ENCODE assay signal across 19 cellular contexts in genomic region chr10:44821290-44821689, GRCh38.
A peak's percentile ranks its signal among the peaks of the same experiment; 100 is the strongest.
DNase-seq lines count a peak whose midpoint lies in the region; ATAC-seq and TF ChIP-seq lines count a peak whose summit lies in the region.
"Had no signal": no experiment of that assay in that cellular context is flagged by ENCODE, and none has a peak within 500 bp of the region (broad histone marks: within the 10 kb centered on the region; RNA-seq: fewer than 3 reads in every experiment).

No MANE protein-coding gene starts in this region.

- TF ChIP-seq CTCF in IMR-90 (conservative IDR thresholded peaks at IDR 0.05; ENCODE audit: low read depth, low read length) (no peak), endodermal cell (conservative IDR thresholded peaks at IDR 0.05) (peak; percentile 23)

- no peaks in the 10 kb centered on the region for H3K9me3 Mint-ChIP-seq in endodermal cell
- no peaks in the 10 kb centered on the region for H3K9me3 Mint-ChIP-seq in stimulated activated memory B cell treated with anti-CD40 and anti-IgM and Interleukin-4, amounts not matched to agents 10 μg/mL and 1 μg/mL and 100 μg/mL, for 72 hours
- H3K9me3 Mint-ChIP-seq: CD8-positive, alpha-beta T cell; GM23338; HFFc6; IgD-negative memory B cell had no signal

- dilution Hi-C loops in IMR-90 (cut with HindIII; ENCODE audit: low sequenced_read_pairs, unreplicated experiment): no loop called here

- H3K4me1 ChIP-seq in IMR-90 (ENCODE audit: control insufficient read depth, insufficient read depth, low read length) (peaks cover 4% of the 10 kb centered on the region; the same call in 1 of the 2 replicates), endodermal cell (ENCODE audit: control insufficient read depth, insufficient read depth, low read length) (peaks cover 7% of the 10 kb centered on the region)
- H3K4me1 ChIP-seq: BE2C had no signal

- H3K9me1 ChIP-seq in IMR-90 (ENCODE audit: insufficient read depth, low read length): peaks cover 8% of the 10 kb centered on the region

- H2BK15ac ChIP-seq in IMR-90 (ENCODE audit: low read depth, low read length): no peak overlapping the region

- no peak overlapping the region for H3K23ac ChIP-seq in IMR-90 (ENCODE audit: low read depth, low read length)

- H3K4ac ChIP-seq in IMR-90 (ENCODE audit: low read depth, low read length): no peak overlapping the region

- no peak overlapping the region for H3K27ac Mint-ChIP-seq in endodermal cell
- H3K27ac Mint-ChIP-seq in stimulated activated memory B cell treated with anti-CD40 and anti-IgM and Interleukin-4, amounts not matched to agents 10 μg/mL and 1 μg/mL and 100 μg/mL, for 72 hours: no peak overlapping the region
- H3K27ac Mint-ChIP-seq: CD14-positive monocyte; CD8-positive, alpha-beta T cell; GM23338; HFFc6; IgD-negative memory B cell had no signal

- in situ Hi-C loops in IMR-90 (cut with MboI; ENCODE audit: low sequenced_read_pairs): no loop called here

- H2AK5ac ChIP-seq in IMR-90 (ENCODE audit: low read depth, low read length): peak overlapping the region; percentile 44; the same call in 1 of the 2 replicates

- H3K27me3 ChIP-seq in IMR-90 (ENCODE audit: control insufficient read depth, insufficient read depth, low read length): no peaks in the 10 kb centered on the region
- H3K27me3 ChIP-seq in endodermal cell (ENCODE audit: control insufficient read depth, insufficient read depth, low read length, poor library complexity, severe bottlenecking): no peaks in the 10 kb centered on the region
- H3K27me3 ChIP-seq: BE2C had no signal

- H3K27me3 Mint-ChIP-seq in endodermal cell (ENCODE audit: insufficient read depth): no peaks in the 10 kb centered on the region
- no peaks in the 10 kb centered on the region for H3K27me3 Mint-ChIP-seq in stimulated activated memory B cell treated with anti-CD40 and anti-IgM and Interleukin-4, amounts not matched to agents 10 μg/mL and 1 μg/mL and 100 μg/mL, for 72 hours

- no peaks in the 10 kb centered on the region for H3K36me3 Mint-ChIP-seq in endodermal cell (ENCODE audit: low read depth)
- H3K36me3 Mint-ChIP-seq in stimulated activated memory B cell treated with anti-CD40 and anti-IgM and Interleukin-4, amounts not matched to agents 10 μg/mL and 1 μg/mL and 100 μg/mL, for 72 hours: no peaks in the 10 kb centered on the region
- H3K36me3 Mint-ChIP-seq: CD14-positive monocyte; CD8-positive, alpha-beta T cell; IgD-negative memory B cell had no signal

- 100% methylated on average over 1 of the region's 8 CpGs; no CpG with 5 or more reads in 1 of the 2 experiments for WGBS in IMR-90 (ENCODE audit: extremely low coverage in 2 of 2, insufficient read length in 1 of 2), 2 experiments
- WGBS in endodermal cell (ENCODE audit: insufficient coverage in 1 of 2, insufficient read length in 1 of 2), 2 experiments: 87 to 90% methylated on average over 2 to 8 of the region's 8 CpGs

- no peak overlapping the region for H2AFZ ChIP-seq in IMR-90 (replicated peaks; ENCODE audit: low read length, poor library complexity)
- H2AFZ ChIP-seq: GM23338 had no signal

- no peaks in the 10 kb centered on the region for H3K79me1 ChIP-seq in IMR-90 (ENCODE audit: low read depth in 1 of 2, low read length in 2 of 2)

- no peak overlapping the region for H3K14ac ChIP-seq in IMR-90 (replicated peaks; ENCODE audit: low read depth, low read length)

- no peak overlapping the region for H4K5ac ChIP-seq in IMR-90 (ENCODE audit: low read depth, low read length)

- H3K4me3 Mint-ChIP-seq in endodermal cell: no peak overlapping the region
- H3K4me3 Mint-ChIP-seq in stimulated activated memory B cell treated with anti-CD40 and anti-IgM and Interleukin-4, amounts not matched to agents 10 μg/mL and 1 μg/mL and 100 μg/mL, for 72 hours: no peak overlapping the region
- H3K4me3 Mint-ChIP-seq: CD14-positive monocyte; CD8-positive, alpha-beta T cell; GM23338; HFFc6; IgD-negative memory B cell had no signal

- H2AK9ac ChIP-seq in IMR-90 (replicated peaks; ENCODE audit: low read depth, low read length, poor library complexity): no peak overlapping the region

- no peak overlapping the region for H4K91ac ChIP-seq in IMR-90 (ENCODE audit: insufficient read depth, low read depth, low read length)

- H4K8ac ChIP-seq in IMR-90 (ENCODE audit: low read depth in 2 of 2, low read length in 2 of 2): no peak overlapping the region

- no peak overlapping the region for H2BK120ac ChIP-seq in IMR-90 (ENCODE audit: low read depth, low read length)

- TF ChIP-seq RAD21 in IMR-90 (IDR thresholded peaks at IDR 0.05; ENCODE audit: low read length): no peak

- intact Hi-C loops in IMR-90 (cut with micrococcal nuclease): no loop called here

- no peaks in the 10 kb centered on the region; the same call in 1 of the 2 replicates for H3K9me3 ChIP-seq in IMR-90 (ENCODE audit: control insufficient read depth, insufficient read depth, low read length)
- no peaks in the 10 kb centered on the region for H3K9me3 ChIP-seq in endodermal cell (ENCODE audit: control insufficient read depth, low read length)
- H3K9me3 ChIP-seq: BE2C had no signal

- no TSS peak for BruUV-seq in IMR-90 (replicated peaks; lab: Mats Ljungman, UMichigan)

- CTCF ChIA-PET in IMR-90 (lab: Yijun Ruan, JAX): interaction anchor here (0.9 kb wide), 1 partner anchor 9 kb away, joined by 3 read pairs; no protein-coding TSS in a partner anchor

- H3K18ac ChIP-seq in IMR-90 (ENCODE audit: low read depth, low read length): no peak overlapping the region

- peak; percentile 5 for DNase-seq in CD1c-positive myeloid dendritic cell (ENCODE audit: extremely low spot score)
- DNase-seq in IMR-90: no peak
- no peak for DNase-seq in endodermal cell
- no peak for DNase-seq in amniotic stem cell (lab: John Stamatoyannopoulos, UW)
- DNase-seq in NCI-H1436 treated with DMSO at 0.1 percent for 48 hours (lab: John Stamatoyannopoulos, UW): no peak
- DNase-seq: ACHN; BE2C; CD8-positive, alpha-beta T cell; DMS 273 treated with DMSO at 0.1 percent for 48 hours; GDM1; H7; HFFc6; KG1 had no signal

- H4K20me1 ChIP-seq in IMR-90 (ENCODE audit: insufficient read depth, low read length): no peaks in the 10 kb centered on the region

- H3K36me3 ChIP-seq in IMR-90 (ENCODE audit: control insufficient read depth, insufficient read depth, low read length) (no peaks in the 10 kb centered on the region), endodermal cell (ENCODE audit: control insufficient read depth, insufficient read depth, low read length) (no peaks in the 10 kb centered on the region)
- H3K36me3 ChIP-seq: BE2C had no signal

- peaks cover 15% of the 10 kb centered on the region for H3K4me1 Mint-ChIP-seq in endodermal cell
- no peaks in the 10 kb centered on the region for H3K4me1 Mint-ChIP-seq in stimulated activated memory B cell treated with anti-CD40 and anti-IgM and Interleukin-4, amounts not matched to agents 10 μg/mL and 1 μg/mL and 100 μg/mL, for 72 hours
- H3K4me1 Mint-ChIP-seq: CD14-positive monocyte, IgD-negative memory B cell had no signal

- H3K27ac ChIP-seq in IMR-90 (ENCODE audit: insufficient read depth, low read length) (no peak overlapping the region), endodermal cell (ENCODE audit: low read depth, low read length) (no peak overlapping the region)
- H3K27ac ChIP-seq: HL-60 had no signal

- POLR2A ChIA-PET in IMR-90 (lab: Charles Lee; ENCODE audit: unreplicated experiment): interaction anchor here (0.5 kb wide), 1 partner anchor 17 kb away, joined by 9 read pairs; no protein-coding TSS in a partner anchor

- H2BK20ac ChIP-seq in IMR-90 (ENCODE audit: low read depth, low read length): no peak overlapping the region

- no peak for ATAC-seq in IMR-90 (ENCODE audit: low read depth)
- no peak for ATAC-seq in stimulated activated memory B cell treated with anti-CD40 and anti-IgM and Interleukin-4, amounts not matched to agents 10 μg/mL and 1 μg/mL and 100 μg/mL, for 72 hours
- ATAC-seq: CD8-positive, alpha-beta T cell; GM23338; HCT116 had no signal

- TF ChIP-seq POLR2A in IMR-90 (IDR thresholded peaks at IDR 0.05; ENCODE audit: low read depth, low read length): no peak

- H2BK5ac ChIP-seq in IMR-90 (ENCODE audit: low read depth, low read length, poor library complexity, severe bottlenecking): no peak overlapping the region

- no peak overlapping the region for H3K4me3 ChIP-seq in IMR-90 (ENCODE audit: insufficient read depth, low read depth, low read length)
- H3K4me3 ChIP-seq in endodermal cell (ENCODE audit: low read length): no peak overlapping the region
- H3K4me3 ChIP-seq: GM23338 had no signal

- H3K9ac ChIP-seq in IMR-90 (ENCODE audit: low read depth, low read length): no peak overlapping the region
- H3K9ac ChIP-seq in endodermal cell (ENCODE audit: extremely low read depth, low read length, poor library complexity, severe bottlenecking): no peak overlapping the region

- H3K4me2 ChIP-seq in IMR-90 (ENCODE audit: low read depth, low read length): no peak overlapping the region
- H3K4me2 ChIP-seq: GM23338 had no signal

- no peak overlapping the region for H3K56ac ChIP-seq in IMR-90 (ENCODE audit: extremely low read depth, insufficient read depth, low read length)

TF ChIP-seq in IMR-90, 13 proteins besides CTCF, POLR2A, EP300 and RAD21 (continues in another document):
- TF ChIP-seq RCOR1 (IDR thresholded peaks at IDR 0.05; ENCODE audit: insufficient replicate concordance, low read length) (no peak), CHD1 (IDR thresholded peaks at IDR 0.05; ENCODE audit: low read depth, low read length) (no peak), NFE2L2 (IDR thresholded peaks at IDR 0.05; ENCODE audit: low read depth, low read length) (no peak), ELK1 (IDR thresholded peaks at IDR 0.05; ENCODE audit: borderline replicate concordance, low read depth, low read length) (no peak), MAZ (IDR thresholded peaks at IDR 0.05; ENCODE audit: borderline replicate concordance, low read depth, low read length) (no peak), FOS (IDR thresholded peaks at IDR 0.05; ENCODE audit: low read depth, low read length) (no peak), SMC3 (IDR thresholded peaks at IDR 0.05; ENCODE audit: low read depth, low read length) (no peak), CEBPB (IDR thresholded peaks at IDR 0.05; ENCODE audit: low read depth, low read length) (no peak), RFX5 (IDR thresholded peaks at IDR 0.05; ENCODE audit: low read depth, low read length) (no peak), MXI1 (IDR thresholded peaks at IDR 0.05; ENCODE audit: borderline replicate concordance, low read depth, low read length) (no peak)
